ENCODE assay signal across 1 cellular context in genomic region chr19:48715276-48715675, GRCh38.
TF ChIP-seq lines count a peak whose summit lies in the region.

No MANE protein-coding gene starts in this region.

TF ChIP-seq in HepG2, 621 proteins besides CTCF, POLR2A, EP300 and RAD21:
- TF ChIP-seq FOXK1 (CRISPR knock-in tag; IDR thresholded peaks at IDR 0.05; ENCODE audit: borderline replicate concordance, low read depth) (no peak), SNAPC2 (CRISPR knock-in tag; IDR thresholded peaks at IDR 0.05) (no peak), SRY (CRISPR knock-in tag; IDR thresholded peaks at IDR 0.05) (0 out of 2 replicates have a peak, but pooled peaks have one; percentile 14), TOPORS (CRISPR knock-in tag; IDR thresholded peaks at IDR 0.05) (no peak), ZNF790 (CRISPR knock-in tag; IDR thresholded peaks at IDR 0.05; ENCODE audit: borderline replicate concordance) (0 out of 2 replicates have a peak, but pooled peaks have one; percentile 7), JUN (CRISPR knock-in tag; IDR thresholded peaks at IDR 0.05) (no peak), ETV5 (CRISPR knock-in tag; IDR thresholded peaks at IDR 0.05; ENCODE audit: borderline replicate concordance) (0 out of 2 replicates have a peak, but pooled peaks have one; percentile 6), ZNF451 (CRISPR knock-in tag; IDR thresholded peaks at IDR 0.05) (0 out of 2 replicates have a peak, but pooled peaks have one; percentile 21), HES4 (CRISPR knock-in tag; IDR thresholded peaks at IDR 0.05; ENCODE audit: borderline replicate concordance) (peak; percentile 27; the same call in 1 of the 2 replicates), SPEN (CRISPR knock-in tag; IDR thresholded peaks at IDR 0.05; ENCODE audit: low read depth) (0 out of 2 replicates have a peak, but pooled peaks have one; percentile 4), ASH2L (IDR thresholded peaks at IDR 0.05; ENCODE audit: insufficient read length, low read depth, low read length) (peak; percentile 25), IKZF5 (CRISPR knock-in tag; IDR thresholded peaks at IDR 0.05) (no peak), ZNF460 (CRISPR knock-in tag; IDR thresholded peaks at IDR 0.05; ENCODE audit: borderline replicate concordance) (no peak), RBFOX2 (IDR thresholded peaks at IDR 0.05; ENCODE audit: low read depth, low read length) (0 out of 2 replicates have a peak, but pooled peaks have one; percentile 27), YY1 (IDR thresholded peaks at IDR 0.05; ENCODE audit: insufficient read depth, insufficient replicate concordance, low read depth, low read length) (peak; percentile 43), SMARCE1 (IDR thresholded peaks at IDR 0.05; ENCODE audit: borderline replicate concordance) (no peak), HOXD1 (CRISPR knock-in tag; IDR thresholded peaks at IDR 0.05) (no peak), HMG20A (CRISPR knock-in tag; IDR thresholded peaks at IDR 0.05; ENCODE audit: borderline replicate concordance) (no peak), RBAK (CRISPR knock-in tag; IDR thresholded peaks at IDR 0.05) (no peak), DMAP1 (CRISPR knock-in tag; IDR thresholded peaks at IDR 0.05) (0 out of 2 replicates have a peak, but pooled peaks have one; percentile 24), SMAD3 (CRISPR knock-in tag; IDR thresholded peaks at IDR 0.05) (no peak), POLR2G (IDR thresholded peaks at IDR 0.05; ENCODE audit: low read depth, low read length) (no peak), ZFP1 (CRISPR knock-in tag; IDR thresholded peaks at IDR 0.05) (no peak), KLF16 (CRISPR knock-in tag; IDR thresholded peaks at IDR 0.05) (0 out of 4 replicates have a peak, but pooled peaks of 1 of the 2 experiments have one; percentile 18), ZNF780A (CRISPR knock-in tag; IDR thresholded peaks at IDR 0.05) (no peak), EED (CRISPR knock-in tag; IDR thresholded peaks at IDR 0.05) (0 out of 2 replicates have a peak, but pooled peaks have one; percentile 37), ZBTB7B (CRISPR knock-in tag; IDR thresholded peaks at IDR 0.05) (0 out of 2 replicates have a peak, but pooled peaks have one; percentile 18), ZMYM3 (CRISPR knock-in tag; IDR thresholded peaks at IDR 0.05) (no peak), ZBTB20 (CRISPR knock-in tag; IDR thresholded peaks at IDR 0.05; ENCODE audit: borderline replicate concordance, low read depth) (0 out of 2 replicates have a peak, but pooled peaks have one; percentile 26), ZNF180 (CRISPR knock-in tag; IDR thresholded peaks at IDR 0.05; ENCODE audit: borderline replicate concordance, low read depth) (no peak), SP4 (CRISPR knock-in tag; IDR thresholded peaks at IDR 0.05) (peak; percentile 52; the same call in 1 of the 2 replicates), ZFP41 (CRISPR knock-in tag; IDR thresholded peaks at IDR 0.05; ENCODE audit: borderline replicate concordance) (no peak), ZNF362 (CRISPR knock-in tag; IDR thresholded peaks at IDR 0.05; ENCODE audit: borderline replicate concordance) (no peak), REPIN1 (CRISPR knock-in tag; IDR thresholded peaks at IDR 0.05; ENCODE audit: borderline replicate concordance, low read depth) (no peak), TRIM24 (CRISPR knock-in tag; IDR thresholded peaks at IDR 0.05) (no peak), MAX (IDR thresholded peaks at IDR 0.05) (no peak; the same call in 1 of the 2 replicates)
- TF ChIP-seq, protein P1, sequence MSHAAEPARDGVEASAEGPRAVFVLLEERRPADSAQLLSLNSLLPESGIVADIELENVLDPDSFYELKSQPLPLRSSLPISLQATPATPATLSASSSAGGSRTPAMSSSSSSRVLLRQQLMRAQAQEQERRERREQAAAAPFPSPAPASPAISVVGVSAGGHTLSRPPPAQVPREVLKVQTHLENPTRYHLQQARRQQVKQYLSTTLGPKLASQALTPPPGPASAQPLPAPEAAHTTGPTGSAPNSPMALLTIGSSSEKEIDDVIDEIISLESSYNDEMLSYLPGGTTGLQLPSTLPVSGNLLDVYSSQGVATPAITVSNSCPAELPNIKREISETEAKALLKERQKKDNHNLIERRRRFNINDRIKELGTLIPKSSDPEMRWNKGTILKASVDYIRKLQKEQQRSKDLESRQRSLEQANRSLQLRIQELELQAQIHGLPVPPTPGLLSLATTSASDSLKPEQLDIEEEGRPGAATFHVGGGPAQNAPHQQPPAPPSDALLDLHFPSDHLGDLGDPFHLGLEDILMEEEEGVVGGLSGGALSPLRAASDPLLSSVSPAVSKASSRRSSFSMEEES (CRISPR knock-in tag; IDR thresholded peaks at IDR 0.05): no peak
- TF ChIP-seq, protein P2, sequence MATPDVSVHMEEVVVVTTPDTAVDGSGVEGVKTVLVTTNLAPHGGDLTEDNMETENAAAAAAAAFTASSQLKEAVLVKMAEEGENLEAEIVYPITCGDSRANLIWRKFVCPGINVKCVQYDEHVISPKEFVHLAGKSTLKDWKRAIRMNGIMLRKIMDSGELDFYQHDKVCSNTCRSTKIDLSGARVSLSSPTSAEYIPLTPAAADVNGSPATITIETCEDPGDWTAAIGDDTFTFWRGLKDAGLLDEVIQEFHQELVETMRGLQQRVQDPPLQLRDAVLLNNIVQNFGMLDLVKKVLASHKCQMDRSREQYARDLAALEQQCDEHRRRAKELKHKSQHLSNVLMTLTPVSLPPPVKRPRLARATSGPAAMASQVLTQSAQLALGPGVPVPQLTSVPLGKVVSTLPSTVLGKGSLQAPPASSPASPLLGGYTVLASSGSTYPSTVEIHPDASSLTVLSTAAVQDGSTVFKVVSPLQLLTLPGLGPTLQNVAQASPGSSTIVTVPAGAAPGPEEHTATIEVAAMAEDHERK (CRISPR knock-in tag; IDR thresholded peaks at IDR 0.05; ENCODE audit: low read depth): no peak
- TF ChIP-seq, protein P3, sequence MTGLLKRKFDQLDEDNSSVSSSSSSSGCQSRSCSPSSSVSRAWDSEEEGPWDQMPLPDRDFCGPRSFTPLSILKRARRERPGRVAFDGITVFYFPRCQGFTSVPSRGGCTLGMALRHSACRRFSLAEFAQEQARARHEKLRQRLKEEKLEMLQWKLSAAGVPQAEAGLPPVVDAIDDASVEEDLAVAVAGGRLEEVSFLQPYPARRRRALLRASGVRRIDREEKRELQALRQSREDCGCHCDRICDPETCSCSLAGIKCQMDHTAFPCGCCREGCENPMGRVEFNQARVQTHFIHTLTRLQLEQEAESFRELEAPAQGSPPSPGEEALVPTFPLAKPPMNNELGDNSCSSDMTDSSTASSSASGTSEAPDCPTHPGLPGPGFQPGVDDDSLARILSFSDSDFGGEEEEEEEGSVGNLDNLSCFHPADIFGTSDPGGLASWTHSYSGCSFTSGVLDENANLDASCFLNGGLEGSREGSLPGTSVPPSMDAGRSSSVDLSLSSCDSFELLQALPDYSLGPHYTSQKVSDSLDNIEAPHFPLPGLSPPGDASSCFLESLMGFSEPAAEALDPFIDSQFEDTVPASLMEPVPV (CRISPR knock-in tag; IDR thresholded peaks at IDR 0.05): no peak
